In genomic region chr11:76653674-76654309, GRCh38 we compare ENCODE assay signal across 11 cellular contexts. TPM values are rescaled to one million over a fixed set of nuclear protein-coding genes. Genes with fewer than 3 reads are reported as not detected.
DNase-seq lines count a peak whose midpoint lies in the region; FAIRE-seq and TF ChIP-seq lines count a peak whose summit lies in the region.
"Had no signal": no experiment of that assay in that cellular context is flagged by ENCODE, and none has a peak within 500 bp of the region (broad histone marks: within the 10 kb centered on the region; RNA-seq: fewer than 3 reads in every experiment).

No MANE protein-coding gene starts in this region.

- H4K8ac ChIP-seq in trophoblast cell (ENCODE audit: low read depth, low read length), result no peak overlapping the region

- no peak overlapping the region for H4K12ac ChIP-seq in trophoblast cell (ENCODE audit: low read depth, low read length)

- H2AFZ ChIP-seq in trophoblast cell (ENCODE audit: insufficient read depth, low read length, poor library complexity), result no peak overlapping the region

- DNase-seq in AG09319 (ENCODE audit: extremely low read depth, low read depth), result peak; percentile 71
- DNase-seq in adipocyte (ENCODE audit: low read depth), result peak; percentile 57
- DNase-seq in cardiac muscle cell (ENCODE audit: low read depth in 1 of 2, low spot score in 1 of 2), result peak in 1 of 2 donors; percentile 98
- DNase-seq in trophoblast cell, result peak in 1 of 2 donors; percentile 43
- no peak for DNase-seq in NCI-H345 (lab: John Stamatoyannopoulos, UW)
- no peak for DNase-seq in NAMALWA (ENCODE audit: low spot score)
- DNase-seq in D721Med (ENCODE audit: insufficient read length, low spot score), result no peak
- DNase-seq in OCI-M2 (lab: John Stamatoyannopoulos, UW; ENCODE audit: unreplicated experiment), result no peak
- DNase-seq: activated effector memory CD4-positive, alpha-beta T cell treated with Interleukin-2 at 50 U/mL for 16 hours; T-helper 1 cell had no signal

- H3K79me1 ChIP-seq in trophoblast cell (ENCODE audit: low read length), result peaks cover 2% of the 10 kb centered on the region

- H3K36me3 ChIP-seq in adipocyte (ENCODE audit: control insufficient read depth, insufficient read depth, low read length, severe bottlenecking) (peaks cover 19% of the 10 kb centered on the region), cardiac muscle cell (no peaks in the 10 kb centered on the region), trophoblast cell (ENCODE audit: control insufficient read depth in 1 of 2, insufficient read depth in 2 of 2, low read length in 2 of 2) (peaks cover 12 to 15% of the 10 kb centered on the region in 2 experiments)

- no peaks in the 10 kb centered on the region for H3K27me3 ChIP-seq in adipocyte (replicated peaks; ENCODE audit: control insufficient read depth, insufficient read depth, low read length)
- H3K27me3 ChIP-seq in cardiac muscle cell, result no peaks in the 10 kb centered on the region
- no peaks in the 10 kb centered on the region for H3K27me3 ChIP-seq in trophoblast cell (ENCODE audit: insufficient read depth, low read length)

- no peak overlapping the region for H4K91ac ChIP-seq in trophoblast cell (ENCODE audit: low read depth, low read length)

- WGBS in trophoblast cell (ENCODE audit: extremely low coverage, insufficient coverage, insufficient read length), result no CpG with 5 or more reads among the region's 11 CpGs

- no peak overlapping the region for H2BK5ac ChIP-seq in trophoblast cell (ENCODE audit: low read depth, low read length, poor library complexity)

- no peak overlapping the region for H3K18ac ChIP-seq in trophoblast cell (ENCODE audit: low read length)

- H3K23ac ChIP-seq in trophoblast cell (ENCODE audit: low read length), result no peak overlapping the region

- no peaks in the 10 kb centered on the region for H3K9me3 ChIP-seq in adipocyte (ENCODE audit: control insufficient read depth, low read length)
- H3K9me3 ChIP-seq in cardiac muscle cell (ENCODE audit: low read depth), result no peaks in the 10 kb centered on the region
- no peaks in the 10 kb centered on the region for H3K9me3 ChIP-seq in trophoblast cell (ENCODE audit: insufficient read depth, low read depth, low read length)

- FAIRE-seq in D721Med (lab: Jason Lieb, UNC), result no peak

- H3K4me1 ChIP-seq in adipocyte (ENCODE audit: control insufficient read depth, insufficient read depth, low read length), result peaks cover 61% of the 10 kb centered on the region
- peaks cover 19% of the 10 kb centered on the region for H3K4me1 ChIP-seq in cardiac muscle cell (ENCODE audit: low read depth)
- peaks cover 2 to 11% of the 10 kb centered on the region in 2 experiments for H3K4me1 ChIP-seq in trophoblast cell (ENCODE audit: control insufficient read depth in 1 of 2, insufficient read depth in 2 of 2, low read length in 2 of 2)

- H2BK120ac ChIP-seq in trophoblast cell (ENCODE audit: insufficient read depth, low read length, poor library complexity), result peak overlapping the region; percentile 14

- H3K14ac ChIP-seq in trophoblast cell (ENCODE audit: low read length), result no peak overlapping the region

- H3K79me2 ChIP-seq in trophoblast cell (ENCODE audit: control insufficient read depth, insufficient read depth, low read length, poor library complexity), result no peaks in the 10 kb centered on the region

- no peak overlapping the region for H3K4ac ChIP-seq in trophoblast cell (ENCODE audit: low read depth, low read length)

- H3K9ac ChIP-seq in adipocyte (ENCODE audit: low read length) (peak overlapping the region; percentile 79), trophoblast cell (ENCODE audit: low read length) (no peak overlapping the region)

- TF ChIP-seq CTCF in AG09319 (IDR thresholded peaks at IDR 0.05; ENCODE audit: low read depth, low read length) (no peak), cardiac muscle cell (IDR thresholded peaks at IDR 0.05; ENCODE audit: low read depth, low read length) (no peak), D721Med (IDR thresholded peaks at IDR 0.05; ENCODE audit: insufficient read depth, missing control alignments) (no peak)

- no peak overlapping the region for H2BK12ac ChIP-seq in trophoblast cell (ENCODE audit: low read length)

- H3K27ac ChIP-seq in cardiac muscle cell (peak overlapping the region; percentile 57), trophoblast cell (ENCODE audit: low read depth, low read length) (no peak overlapping the region)

- peak overlapping the region; percentile 45 for H2AK5ac ChIP-seq in trophoblast cell (ENCODE audit: low read length)

- H3K4me3 ChIP-seq in adipocyte (ENCODE audit: low read length) (peak overlapping the region; percentile 49), cardiac muscle cell (no peak overlapping the region), trophoblast cell (ENCODE audit: low read depth, low read length) (no peak overlapping the region)

- H3K4me2 ChIP-seq in trophoblast cell (ENCODE audit: low read length), result no peak overlapping the region

RNA-seq across cellular contexts. Expression of gene LRRC32, which starts 16.8 kb away (rescaled TPM):
- total RNA-seq in cardiac muscle cell, result 15.9 and 21.8 TPM in 2 replicates
- polyA plus RNA-seq in cardiac muscle cell, result 6.3 and 18.8 TPM in 2 replicates
- polyA plus RNA-seq in trophoblast cell (2013), result 39.7 and 40.3 TPM in 2 replicates
- polyA plus RNA-seq: IgD-negative memory B cell had no signal

Comparison
In these comparisons a context has a peak if more than half of its experiments do, and no peak if none do; other contexts are left out.
1. DNase-seq: peak in AG09319 (single experiment) and adipocyte (single experiment); none in NCI-H345 (single experiment), NAMALWA (single experiment), D721Med (single experiment) and OCI-M2 (single experiment).